ENCODE assay signal across 2 cellular contexts in genomic region chr17:81000089-81000630, GRCh38.
TF ChIP-seq lines count a peak whose summit lies in the region.

No MANE protein-coding gene starts in this region.

TF ChIP-seq in K562, 482 proteins besides CTCF, POLR2A, EP300 and RAD21:
- TF ChIP-seq OTX1 (CRISPR knock-in tag; IDR thresholded peaks at IDR 0.05) (no peak), ZNF431 (CRISPR knock-in tag; IDR thresholded peaks at IDR 0.05) (no peak), RBM22 (IDR thresholded peaks at IDR 0.05; ENCODE audit: low read depth, low read length, poor library complexity, severe bottlenecking) (peak; percentile 14), TRIM28 (IDR thresholded peaks at IDR 0.05) (no peak), RBFOX2 (IDR thresholded peaks at IDR 0.05; ENCODE audit: low read depth, low read length) (peak; percentile 34), ZC3H11A (IDR thresholded peaks at IDR 0.05; ENCODE audit: low read depth, low read length) (no peak), CHCHD3 (CRISPR knock-in tag; IDR thresholded peaks at IDR 0.05) (no peak), ZNF197 (CRISPR knock-in tag; IDR thresholded peaks at IDR 0.05; ENCODE audit: low read depth) (no peak), ZNF398 (CRISPR knock-in tag; IDR thresholded peaks at IDR 0.05) (no peak), BRF1 (IDR thresholded peaks at IDR 0.05; ENCODE audit: borderline replicate concordance, extremely low read depth, insufficient read length) (no peak), HNRNPL (IDR thresholded peaks at IDR 0.05; ENCODE audit: low read depth, low read length) (0 out of 2 replicates have a peak, but pooled peaks have one; percentile 47), MLLT1 (IDR thresholded peaks at IDR 0.05) (no peak), MITF (IDR thresholded peaks at IDR 0.05) (no peak)

TF ChIP-seq in liver, 16 proteins besides CTCF, POLR2A, EP300 and RAD21:
- no peak for TF ChIP-seq HNF4A (conservative IDR thresholded peaks at IDR 0.05)
- no peak for TF ChIP-seq RXRA (IDR thresholded peaks at IDR 0.05)
- no peak for TF ChIP-seq FOXA1 (IDR thresholded peaks at IDR 0.05)
